In genomic region chr10:102352066-102352715, GRCh38 we compare ENCODE assay signal across 8 cellular contexts.
A peak's percentile ranks its signal among the peaks of the same experiment; 100 is the strongest.
DNase-seq lines count a peak whose midpoint lies in the region; ATAC-seq and TF ChIP-seq lines count a peak whose summit lies in the region.

No MANE protein-coding gene starts in this region.

- no peaks in the 10 kb centered on the region for H3K36me3 ChIP-seq in iPS DF 6.9 (ENCODE audit: control insufficient read depth, insufficient read depth, low read length)

- ATAC-seq in GM18511 (IDR thresholded peaks at IDR 0.05; ENCODE audit: unreplicated experiment) (no peak), HG02763 (IDR thresholded peaks at IDR 0.05; ENCODE audit: unreplicated experiment) (no peak)

- peak; percentile 67 for DNase-seq in GM10266 (ENCODE audit: extremely low spot score)
- peak; percentile 51 for DNase-seq in NCI-H128 (lab: John Stamatoyannopoulos, UW; ENCODE audit: unreplicated experiment)
- DNase-seq in T-helper 22 cell (ENCODE audit: low read depth), result peak; percentile 35
- DNase-seq in astrocyte of the cerebellum (ENCODE audit: low read depth), result no peak
- DNase-seq in iPS DF 6.9 (ENCODE audit: low read depth, low spot score), result peak; percentile 29
- peak; percentile 69 for DNase-seq in stimulated activated CD4-positive, alpha-beta T cell treated with anti-CD3 and anti-CD28 coated beads, Interleukin-12 subunit alpha, Interleukin-12 subunit beta, amount 100 ng/mL, for 4 hours

- H3K4me3 ChIP-seq in astrocyte of the cerebellum (ENCODE audit: low read depth, low read length) (no peak overlapping the region), iPS DF 6.9 (ENCODE audit: low read length) (no peak overlapping the region)

- no peaks in the 10 kb centered on the region for H3K27me3 ChIP-seq in iPS DF 6.9 (ENCODE audit: control insufficient read depth, insufficient read depth, low read length)

- H3K9me3 ChIP-seq in iPS DF 6.9 (ENCODE audit: control insufficient read depth, insufficient read depth, low read length), result no peaks in the 10 kb centered on the region

- no CpG with 5 or more reads among the region's 7 CpGs for WGBS in iPS DF 6.9 (ENCODE audit: insufficient coverage, insufficient read length)

- TF ChIP-seq CTCF in GM10266 (IDR thresholded peaks at IDR 0.05; ENCODE audit: control insufficient read depth, insufficient read depth, low read depth, missing control alignments) (peak; percentile 95), astrocyte of the cerebellum (IDR thresholded peaks at IDR 0.05; ENCODE audit: low read depth, low read length, missing control alignments) (peak; percentile 98)

- in situ Hi-C loops in astrocyte of the cerebellum (cut with HindIII; ENCODE audit: low sequenced_read_pairs), result loop anchor here (10.0 kb wide), 1 partner anchor 187 kb away; no protein-coding TSS in a partner anchor

- H3K4me1 ChIP-seq in iPS DF 6.9 (ENCODE audit: control insufficient read depth, insufficient read depth, low read length), result no peaks in the 10 kb centered on the region

- no peak overlapping the region for H3K27ac ChIP-seq in iPS DF 6.9 (ENCODE audit: low read length)
